Comparison of ENCODE assay signal across 13 cellular contexts in the genomic region with DNA sequence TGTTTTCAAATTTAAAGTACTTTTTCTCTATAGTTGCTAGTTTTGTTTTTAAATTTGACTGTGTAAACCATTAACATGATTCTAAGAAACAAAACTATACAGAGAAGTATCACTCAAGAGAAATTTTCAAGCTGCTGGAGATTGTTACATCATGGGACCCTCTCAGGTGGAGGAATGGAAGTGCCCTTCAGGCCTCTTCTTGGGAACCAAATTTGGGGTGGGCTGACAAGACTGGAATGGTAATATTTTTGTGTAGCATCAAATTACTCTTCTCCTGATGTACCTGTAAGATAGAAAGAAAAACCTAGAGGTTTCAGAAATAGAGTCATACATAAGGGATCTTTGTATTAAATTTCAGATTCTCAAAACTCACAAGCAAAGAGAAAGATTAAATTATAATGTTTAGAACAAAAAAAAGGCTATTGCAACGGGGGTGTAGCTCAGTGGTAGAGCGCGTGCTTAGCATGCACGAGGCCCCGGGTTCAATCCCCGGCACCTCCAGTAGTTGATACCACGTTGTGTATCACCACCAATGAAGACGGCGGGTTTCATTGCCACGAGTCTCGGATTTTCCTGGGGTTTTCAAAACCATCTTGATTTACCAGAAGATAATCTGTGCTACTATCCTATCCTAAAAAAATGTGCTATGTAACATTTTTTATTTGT.
DNase-seq lines count a peak whose midpoint lies in the region; ATAC-seq, FAIRE-seq and TF ChIP-seq lines count a peak whose summit lies in the region.
"Had no signal": no experiment of that assay in that cellular context is flagged by ENCODE, and none has a peak within 500 bp of the region (broad histone marks: within the 10 kb centered on the region; RNA-seq: fewer than 3 reads in every experiment).

No MANE protein-coding gene starts in this region.

- POLR2A ChIA-PET in HEK293 (lab: Yijun Ruan, JAX): interaction anchor here (0.5 kb wide), 1 partner anchor 289 kb away, joined by 4 read pairs; no protein-coding TSS in a partner anchor
- POLR2A ChIA-PET in PC-3 (lab: Charles Lee; ENCODE audit: unreplicated experiment): no interaction called here
- POLR2A ChIA-PET in endothelial cell of umbilical vein (lab: Charles Lee): no interaction called here
- POLR2A ChIA-PET in Caco-2 (lab: Charles Lee): no interaction called here

- H4K20me1 ChIP-seq in PC-3 (ENCODE audit: low read length) (no peaks in the 10 kb centered on the region), endothelial cell of umbilical vein (replicated peaks; ENCODE audit: control insufficient read depth, extremely low read depth, insufficient read depth, low read length) (no peaks in the 10 kb centered on the region)

- H3K9me3 ChIP-seq in HEK293 (ENCODE audit: control insufficient read depth, insufficient read depth, low read depth, low read length): no peaks in the 10 kb centered on the region
- H3K9me3 ChIP-seq in PC-3 (ENCODE audit: low read length): no peaks in the 10 kb centered on the region
- no peaks in the 10 kb centered on the region for H3K9me3 ChIP-seq in endothelial cell of umbilical vein (replicated peaks; ENCODE audit: control insufficient read depth, insufficient read depth, low read length)
- no peaks in the 10 kb centered on the region for H3K9me3 ChIP-seq in Caco-2

- DNase-seq in DMS 273 treated with DMSO at 0.1 percent for 48 hours (lab: John Stamatoyannopoulos, UW): peak; percentile 46
- peak; percentile 62 for DNase-seq in PC-3
- DNase-seq in endothelial cell of umbilical vein (ENCODE audit: low read depth, low spot score): peak; percentile 12
- no peak for DNase-seq in Caco-2
- no peak for DNase-seq in activated gamma-delta T cell treated with Interleukin-2 at 50 U/mL for 16 hours
- DNase-seq: activated CD4-positive, CD25-positive, alpha-beta regulatory T cell treated with anti-CD3 and anti-CD28 coated beads, Interleukin-2, amount 50 U/mL, for 72 hours; DMS79 treated with DMSO at 0.1 percent for 48 hours; heart right ventricle; naive B cell had no signal

- no peak overlapping the region for H3K4me3 Mint-ChIP-seq in Caco-2 (ENCODE audit: unreplicated experiment)
- H3K4me3 Mint-ChIP-seq: naive B cell had no signal

- H3K4me1 Mint-ChIP-seq in Caco-2 (ENCODE audit: low read depth, unreplicated experiment): no peaks in the 10 kb centered on the region
- H3K4me1 Mint-ChIP-seq: naive B cell had no signal

- H3K27me3 ChIP-seq in PC-3 (ENCODE audit: low read length) (no peaks in the 10 kb centered on the region), endothelial cell of umbilical vein (ENCODE audit: control insufficient read depth in 2 of 2, insufficient read depth in 2 of 2, low read length in 2 of 2) (peaks cover 0 to 2% of the 10 kb centered on the region in 2 experiments), Caco-2 (replicated peaks; ENCODE audit: control insufficient read depth, insufficient read depth, low read length) (no peaks in the 10 kb centered on the region)

- H3K4me3 ChIP-seq in HEK293 (ENCODE audit: low read depth, low read length) (no peak overlapping the region), PC-3 (ENCODE audit: low read length) (no peak overlapping the region), endothelial cell of umbilical vein (replicated peaks in 1 of 3; ENCODE audit: insufficient read depth in 1 of 3, low read depth in 1 of 3, low read length in 3 of 3) (no peak overlapping the region), Caco-2 (ENCODE audit: low read depth, low read length) (no peak overlapping the region)
- H3K4me3 ChIP-seq: heart right ventricle had no signal

- H3K36me3 Mint-ChIP-seq in Caco-2 (ENCODE audit: insufficient read depth, unreplicated experiment): no peaks in the 10 kb centered on the region
- H3K36me3 Mint-ChIP-seq: naive B cell had no signal

- no peaks in the 10 kb centered on the region for H3K27me3 Mint-ChIP-seq in Caco-2 (ENCODE audit: insufficient read depth, unreplicated experiment)

- H3K9me1 ChIP-seq in endothelial cell of umbilical vein (replicated peaks; ENCODE audit: control insufficient read depth, extremely low read depth, insufficient read depth, low read length): no peaks in the 10 kb centered on the region

- no peaks in the 10 kb centered on the region for H3K36me3 ChIP-seq in HEK293 (ENCODE audit: control insufficient read depth in 2 of 2, insufficient read depth in 1 of 2, low read length in 2 of 2)
- no peaks in the 10 kb centered on the region for H3K36me3 ChIP-seq in PC-3 (ENCODE audit: low read depth, low read length)
- H3K36me3 ChIP-seq in endothelial cell of umbilical vein (ENCODE audit: control insufficient read depth in 2 of 2, extremely low read depth in 1 of 2, insufficient read depth in 2 of 2, low read length in 2 of 2): no peaks in the 10 kb centered on the region
- no peaks in the 10 kb centered on the region for H3K36me3 ChIP-seq in Caco-2 (ENCODE audit: control insufficient read depth, insufficient read depth, low read length)
- H3K36me3 ChIP-seq: heart right ventricle had no signal

- H3F3A ChIP-seq in PC-3 (ENCODE audit: low read length, unreplicated experiment): no peaks in the 10 kb centered on the region

- H3K27ac Mint-ChIP-seq in Caco-2 (ENCODE audit: unreplicated experiment): no peak overlapping the region
- H3K27ac Mint-ChIP-seq: naive B cell had no signal

- no peaks in the 10 kb centered on the region for H3K9me3 Mint-ChIP-seq in Caco-2 (ENCODE audit: unreplicated experiment)

- H3K4me2 ChIP-seq in PC-3 (ENCODE audit: low read length): no peak overlapping the region
- no peak overlapping the region for H3K4me2 ChIP-seq in endothelial cell of umbilical vein (ENCODE audit: insufficient read depth, low read length)

- BruUV-seq in PC-3 (replicated peaks; lab: Mats Ljungman, UMichigan): no TSS peak
- no TSS peak for BruUV-seq in endothelial cell of umbilical vein (replicated peaks; lab: Mats Ljungman, UMichigan)
- no TSS peak for BruUV-seq in Caco-2 (replicated peaks; lab: Mats Ljungman, UMichigan)

- no peak for TF ChIP-seq POLR2A in endothelial cell of umbilical vein (IDR thresholded peaks at IDR 0.05; ENCODE audit: low read depth, low read length)

- dilution Hi-C loops in endothelial cell of umbilical vein (cut with MboI; ENCODE audit: extremely low pct_ligation_motif_present, low sequenced_read_pairs): no loop called here

- CTCF ChIA-PET in HEK293 (lab: Yijun Ruan, JAX) (interaction anchor here (1.5 kb wide), 1 partner anchor 9 kb away, joined by 5 read pairs; no protein-coding TSS in a partner anchor), PC-3 (lab: Charles Lee) (no interaction called here), endothelial cell of umbilical vein (lab: Charles Lee) (no interaction called here), Caco-2 (lab: Charles Lee) (no interaction called here)

- H3K79me2 ChIP-seq in PC-3 (ENCODE audit: low read length): no peaks in the 10 kb centered on the region
- H3K79me2 ChIP-seq in endothelial cell of umbilical vein (ENCODE audit: control insufficient read depth, insufficient read depth, low read length): no peaks in the 10 kb centered on the region

- H3K4me1 ChIP-seq in HEK293 (ENCODE audit: control insufficient read depth, insufficient read depth, low read length) (no peaks in the 10 kb centered on the region), PC-3 (ENCODE audit: insufficient read depth, low read length) (no peaks in the 10 kb centered on the region), endothelial cell of umbilical vein (ENCODE audit: control insufficient read depth, extremely low read depth, insufficient read depth, low read length) (no peaks in the 10 kb centered on the region), Caco-2 (peaks cover 7% of the 10 kb centered on the region; the same call in 1 of the 2 replicates)
- H3K4me1 ChIP-seq: heart right ventricle had no signal

- H2AFZ ChIP-seq in PC-3 (ENCODE audit: low read length): no peak overlapping the region
- H2AFZ ChIP-seq in endothelial cell of umbilical vein (ENCODE audit: low read depth, low read length): no peak overlapping the region

- TF ChIP-seq CTCF in HEK293 (tag by site-specific recombination; IDR thresholded peaks at IDR 0.05): no peak
- TF ChIP-seq CTCF in PC-3 (conservative IDR thresholded peaks at IDR 0.05; ENCODE audit: low read depth, low read length): no peak
- no peak for TF ChIP-seq CTCF in endothelial cell of umbilical vein (IDR thresholded peaks at IDR 0.05; ENCODE audit: extremely low read depth in 1 of 2, insufficient read depth in 1 of 2, low read depth in 1 of 2, low read length in 2 of 2)
- no peak for TF ChIP-seq CTCF in Caco-2 (IDR thresholded peaks at IDR 0.05; ENCODE audit: insufficient read depth in 1 of 2, low read depth in 1 of 2, low read length in 1 of 2, severe bottlenecking in 1 of 2, unreplicated experiment in 1 of 2)

- H3K9ac ChIP-seq in PC-3 (ENCODE audit: low read length) (no peak overlapping the region), endothelial cell of umbilical vein (replicated peaks; ENCODE audit: extremely low read depth, insufficient read depth, low read length) (no peak overlapping the region)

- intact Hi-C loops in PC-3 (cut with micrococcal nuclease): no loop called here
- intact Hi-C loops in endothelial cell of umbilical vein (cut with micrococcal nuclease): no loop called here
- intact Hi-C loops in Caco-2 (cut with micrococcal nuclease; ENCODE audit: unreplicated experiment): no loop called here

- no peaks in the 10 kb centered on the region for H3K9me2 ChIP-seq in PC-3 (replicated peaks; ENCODE audit: low read length)

- ATAC-seq in PC-3 (peak; percentile 50; the same call in 1 of the 2 replicates), GM21619 (IDR thresholded peaks at IDR 0.05; ENCODE audit: unreplicated experiment) (no peak), GM21825 (IDR thresholded peaks at IDR 0.05; ENCODE audit: unreplicated experiment) (no peak)
- ATAC-seq: heart right ventricle had no signal

- no peak overlapping the region for H3K27ac ChIP-seq in HEK293 (ENCODE audit: extremely low read depth, low read depth, low read length)
- no peak overlapping the region for H3K27ac ChIP-seq in PC-3 (ENCODE audit: low read length)
- H3K27ac ChIP-seq in endothelial cell of umbilical vein (ENCODE audit: insufficient read depth, low read depth, low read length): no peak overlapping the region
- H3K27ac ChIP-seq: heart right ventricle had no signal

- peak; percentile 44 for FAIRE-seq in endothelial cell of umbilical vein (lab: Jason Lieb, UNC)
- FAIRE-seq: urothelium cell line had no signal

TF ChIP-seq in endothelial cell of umbilical vein, 7 proteins besides CTCF, POLR2A, EP300 and RAD21:
- TF ChIP-seq GATA2 (IDR thresholded peaks at IDR 0.05; ENCODE audit: insufficient read depth, insufficient read length, low read depth, low read length): no peak
- TF ChIP-seq POLR2AphosphoS5 (IDR thresholded peaks at IDR 0.05; ENCODE audit: insufficient read depth, low read depth, low read length): no peak
- no peak for TF ChIP-seq FOS (IDR thresholded peaks at IDR 0.05; ENCODE audit: borderline replicate concordance, insufficient read depth, low read length)

Comparison
In these comparisons a context has a peak if more than half of its experiments do, and no peak if none do; other contexts are left out.
1. DNase-seq: peak in DMS 273 treated with DMSO at 0.1 percent for 48 hours (single experiment), PC-3 (single experiment) and endothelial cell of umbilical vein (single experiment); none in Caco-2 (0 of 2) and activated gamma-delta T cell treated with Interleukin-2 at 50 U/mL for 16 hours (single experiment).